20 cellular contexts compared by ENCODE assay signal in genomic region chr9:15965246-15965745, GRCh38.
"Had no signal": no experiment of that assay in that cellular context is flagged by ENCODE, and none has a peak within 500 bp of the region (broad histone marks: within the 10 kb centered on the region; RNA-seq: fewer than 3 reads in every experiment).

No MANE protein-coding gene starts in this region.

- H3K36me3 ChIP-seq: colonic mucosa, esophagus squamous epithelium, right lobe of liver had no signal

- H3K4me3 ChIP-seq: colonic mucosa, esophagus squamous epithelium, hepatocyte, lung, psoas muscle, right lobe of liver, skin epidermis had no signal

- H2AFZ ChIP-seq: hepatocyte, parathyroid adenoma had no signal

- H3K79me2 ChIP-seq: hepatocyte, parathyroid adenoma had no signal

- H3K27ac ChIP-seq: colonic mucosa, esophagus squamous epithelium, foreskin keratinocyte, hepatocyte, parathyroid adenoma, psoas muscle, right lobe of liver, skin epidermis had no signal

- FAIRE-seq: urothelium cell line had no signal

- H3K9ac ChIP-seq: parathyroid adenoma had no signal

- H3K4me1 ChIP-seq: colonic mucosa, esophagus squamous epithelium, foreskin keratinocyte, parathyroid adenoma, psoas muscle, right lobe of liver had no signal

- H3K4me2 ChIP-seq: hepatocyte had no signal

- H3K9me3 Mint-ChIP-seq: naive B cell, nephron, type B pancreatic cell had no signal

- H3K27ac Mint-ChIP-seq: naive B cell, nephron, type B pancreatic cell had no signal

- DNase-seq: colonic mucosa; dermis blood vessel endothelial cell; esophagus squamous epithelium; foreskin keratinocyte; head of caudate nucleus; left colon; left ventricle myocardium superior; mesendoderm; naive B cell; psoas muscle; retina; right lobe of liver; stimulated activated naive CD4-positive, alpha-beta T cell treated with Interleukin-2 at 50 U/mL for 16 hours had no signal

- H3K27me3 Mint-ChIP-seq: naive B cell, type B pancreatic cell had no signal

- H3K27me3 ChIP-seq: colonic mucosa, esophagus squamous epithelium, foreskin keratinocyte, hepatocyte, right lobe of liver had no signal

- H3K4me3 Mint-ChIP-seq: naive B cell, nephron, type B pancreatic cell had no signal

- H3K4me1 Mint-ChIP-seq: naive B cell had no signal

- H3K9me3 ChIP-seq: colonic mucosa, esophagus squamous epithelium, psoas muscle, right lobe of liver had no signal

- H3K36me3 Mint-ChIP-seq: naive B cell, type B pancreatic cell had no signal
